In the genomic region with DNA sequence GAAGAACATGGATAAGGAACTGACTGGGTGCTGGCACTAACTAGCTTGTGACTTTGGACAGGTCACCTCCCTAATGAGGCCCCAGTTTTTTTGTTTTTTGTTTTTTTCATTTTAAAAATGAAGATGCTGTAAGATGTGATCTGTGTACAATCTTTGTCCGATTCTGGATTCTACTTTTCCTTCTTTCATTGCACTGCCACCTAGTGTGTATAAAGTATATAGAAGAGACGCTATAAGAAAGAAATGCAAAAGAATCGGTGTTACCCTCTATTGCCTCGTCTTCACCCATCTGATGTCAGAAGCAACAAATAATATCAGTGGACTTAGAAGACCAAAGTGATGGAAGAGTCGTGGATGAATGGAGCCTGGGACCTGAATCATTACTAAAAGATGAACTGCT, we compare ENCODE assay signal across 11 cellular contexts. TPM values are rescaled to one million over a fixed set of nuclear protein-coding genes. Genes with fewer than 3 reads are reported as not detected.
DNase-seq lines count a peak whose midpoint lies in the region; FAIRE-seq and TF ChIP-seq lines count a peak whose summit lies in the region.
"Had no signal": no experiment of that assay in that cellular context is flagged by ENCODE, and none has a peak within 500 bp of the region (broad histone marks: within the 10 kb centered on the region; RNA-seq: fewer than 3 reads in every experiment).

No MANE protein-coding gene starts in this region.

- no peaks in the 10 kb centered on the region for H3K4me1 ChIP-seq in small intestine (ENCODE audit: control insufficient read depth in 2 of 2, insufficient read depth in 1 of 2, low read depth in 1 of 2, low read length in 1 of 2)
- H3K4me1 ChIP-seq: SJSA1 had no signal

- WGBS in small intestine, 3 donors: 30 to 58% (median 38%) methylated on average over 5 of the region's 5 CpGs

- H3K9me3 Mint-ChIP-seq in endothelial cell (ENCODE audit: unreplicated experiment): no peaks in the 10 kb centered on the region
- H3K9me3 Mint-ChIP-seq: stimulated activated naive CD8-positive, alpha-beta T cell treated with anti-CD3 and anti-CD28 coated beads, Interleukin-15, Interleukin-2, amounts not matched to agents 100 ng/mL and 50 ng/mL, for 24 hours had no signal

- peaks cover 1% of the 10 kb centered on the region for H3K27me3 Mint-ChIP-seq in endothelial cell (ENCODE audit: unreplicated experiment)
- H3K27me3 Mint-ChIP-seq: stimulated activated naive CD8-positive, alpha-beta T cell treated with anti-CD3 and anti-CD28 coated beads, Interleukin-15, Interleukin-2, amounts not matched to agents 100 ng/mL and 50 ng/mL, for 24 hours had no signal

- H3K4me1 Mint-ChIP-seq in endothelial cell (ENCODE audit: unreplicated experiment): no peaks in the 10 kb centered on the region

- H3K4me3 Mint-ChIP-seq in endothelial cell (ENCODE audit: unreplicated experiment): no peak overlapping the region
- H3K4me3 Mint-ChIP-seq: stimulated activated naive CD8-positive, alpha-beta T cell treated with anti-CD3 and anti-CD28 coated beads, Interleukin-15, Interleukin-2, amounts not matched to agents 100 ng/mL and 50 ng/mL, for 24 hours had no signal

- no peak overlapping the region for H3K4me3 ChIP-seq in small intestine (ENCODE audit: low read depth in 1 of 2, low read length in 2 of 2)
- H3K4me3 ChIP-seq in WERI-Rb-1 (ENCODE audit: low read depth, low read length): no peak overlapping the region
- H3K4me3 ChIP-seq: SJSA1 had no signal

- peak; percentile 31; the same call in 1 of the 2 replicates for TF ChIP-seq CTCF in LNCAP (IDR thresholded peaks at IDR 0.05)
- TF ChIP-seq CTCF in endothelial cell (IDR thresholded peaks at IDR 0.05; ENCODE audit: unreplicated experiment): peak; percentile 27
- no peak; the same call in 1 of the 2 replicates for TF ChIP-seq CTCF in WERI-Rb-1 (IDR thresholded peaks at IDR 0.05; ENCODE audit: low read depth, low read length)

- H3K36me3 ChIP-seq in small intestine (ENCODE audit: control insufficient read depth in 2 of 2, insufficient read depth in 2 of 2, low read length in 2 of 2) (no peaks in the 10 kb centered on the region), WERI-Rb-1 (no peaks in the 10 kb centered on the region)
- H3K36me3 ChIP-seq: SJSA1 had no signal

- FAIRE-seq in small intestine (lab: Jason Lieb, UNC): no peak

- no peak overlapping the region for H3K27ac ChIP-seq in small intestine (ENCODE audit: low read depth in 1 of 2, low read length in 1 of 2)
- H3K27ac ChIP-seq in WERI-Rb-1: no peak overlapping the region
- H3K27ac ChIP-seq: SJSA1 had no signal

- no peaks in the 10 kb centered on the region for H3K9me3 ChIP-seq in small intestine (ENCODE audit: control insufficient read depth, low read depth)
- H3K9me3 ChIP-seq in WERI-Rb-1 (ENCODE audit: severe bottlenecking): no peaks in the 10 kb centered on the region
- H3K9me3 ChIP-seq: SJSA1 had no signal

- H3K27me3 ChIP-seq in small intestine (ENCODE audit: control insufficient read depth in 2 of 2, insufficient read depth in 2 of 2, low read length in 2 of 2) (no peaks in the 10 kb centered on the region), WERI-Rb-1 (ENCODE audit: insufficient read depth, low read depth, severe bottlenecking) (no peaks in the 10 kb centered on the region)
- H3K27me3 ChIP-seq: SJSA1 had no signal

- H3K36me3 Mint-ChIP-seq in endothelial cell (ENCODE audit: low read depth, unreplicated experiment): no peaks in the 10 kb centered on the region

- no peak overlapping the region for H3K27ac Mint-ChIP-seq in endothelial cell (ENCODE audit: unreplicated experiment)
- H3K27ac Mint-ChIP-seq: stimulated activated naive CD8-positive, alpha-beta T cell treated with anti-CD3 and anti-CD28 coated beads, Interleukin-15, Interleukin-2, amounts not matched to agents 100 ng/mL and 50 ng/mL, for 24 hours had no signal

- DNase-seq in SIG-M5 treated with dmso at 0.1 percent for 504 hours (lab: John Stamatoyannopoulos, UW; ENCODE audit: unreplicated experiment) (peak; percentile 46), SIG-M5 (lab: John Stamatoyannopoulos, UW) (no peak), endothelial cell (ENCODE audit: low spot score) (no peak), small intestine (peak; percentile 0), WERI-Rb-1 (no peak), NCI-H1694 treated with DMSO at 0.1 percent for 48 hours (lab: John Stamatoyannopoulos, UW) (no peak)
- DNase-seq in stimulated activated CD4-positive, alpha-beta T cell treated with anti-CD3 and anti-CD28 coated beads, Interleukin-15, amount 100 ng/mL, for 24 hours: no peak
- DNase-seq: COR-L47 had no signal

RNA-seq across cellular contexts. Expression of a gene that starts 58.6 kb away (rescaled TPM):
- total RNA-seq in endothelial cell (ENCODE audit: unreplicated experiment): not detected
- polyA plus RNA-seq in small intestine: under 1 TPM in 1 of 3 donors, not detected in 2; 0.81 TPM
- total RNA-seq: SJSA1 had no signal

Comparison
In these comparisons a context has a peak if more than half of its experiments do, and no peak if none do; other contexts are left out.
1. DNase-seq: peak in SIG-M5 treated with dmso at 0.1 percent for 504 hours (single experiment) and small intestine (single experiment); none in SIG-M5 (single experiment), endothelial cell (single experiment), WERI-Rb-1 (single experiment), stimulated activated CD4-positive, alpha-beta T cell treated with anti-CD3 and anti-CD28 coated beads, Interleukin-15, amount 100 ng/mL, for 24 hours (single experiment) and NCI-H1694 treated with DMSO at 0.1 percent for 48 hours (single experiment).